In the genomic region with DNA sequence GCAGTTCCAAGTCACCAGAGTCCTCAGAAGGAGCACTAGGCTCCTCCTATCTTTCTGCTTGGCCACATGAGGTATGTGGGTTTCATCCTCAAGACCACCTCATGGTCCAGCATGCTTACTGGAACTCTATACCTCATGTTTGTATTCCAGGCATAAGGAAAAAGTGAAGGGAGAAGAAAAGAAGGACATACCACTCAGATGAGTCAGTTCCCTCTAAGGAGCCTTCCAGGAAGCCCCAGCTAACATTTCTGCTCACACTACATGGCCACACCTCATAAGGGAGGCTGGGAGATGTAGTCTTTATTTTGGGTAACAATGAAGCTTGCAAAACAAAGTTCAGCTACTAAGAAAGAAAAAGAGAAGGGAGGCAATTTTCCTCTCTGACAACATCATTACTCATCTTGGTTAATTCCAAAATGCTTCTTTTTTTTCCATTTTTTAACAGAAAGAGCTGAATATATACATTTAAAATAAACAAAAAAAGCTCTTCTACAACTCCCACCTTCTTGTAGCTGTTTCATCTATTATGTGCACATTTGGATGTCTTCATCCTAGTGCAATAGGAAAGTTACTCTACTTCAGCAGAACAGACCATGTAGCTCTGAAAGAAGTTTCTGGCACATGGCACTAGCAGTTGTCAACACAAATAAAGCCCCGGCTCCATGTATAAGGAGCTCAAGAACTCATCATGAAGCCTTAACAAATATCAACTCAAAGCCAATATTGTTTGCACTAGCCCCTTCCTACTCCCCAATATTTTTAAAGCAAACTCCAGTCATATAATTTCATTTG, we compare ENCODE assay signal across 9 cellular contexts.
DNase-seq lines count a peak whose midpoint lies in the region; ATAC-seq and TF ChIP-seq lines count a peak whose summit lies in the region.
"Had no signal": no experiment of that assay in that cellular context is flagged by ENCODE, and none has a peak within 500 bp of the region (broad histone marks: within the 10 kb centered on the region; RNA-seq: fewer than 3 reads in every experiment).

No MANE protein-coding gene starts in this region.

- no peaks in the 10 kb centered on the region for H3K4me1 Mint-ChIP-seq in activated CD4-positive, alpha-beta memory T cell treated with anti-CD3 and anti-CD28 coated beads, Interleukin-2, amount 10 ng/mL, durations not matched to agents 7 days and 5 days

- peaks cover 33% of the 10 kb centered on the region for H3K4me1 ChIP-seq in RWPE2 (ENCODE audit: insufficient read depth, poor library complexity, severe bottlenecking)
- peaks cover 15 to 36% (median 29%) of the 10 kb centered on the region in 3 donors for H3K4me1 ChIP-seq in skeletal muscle tissue (ENCODE audit: control insufficient read depth in 3 of 3, insufficient read depth in 3 of 3, low read length in 3 of 3)

- H3K9me3 Mint-ChIP-seq in activated CD4-positive, alpha-beta memory T cell treated with anti-CD3 and anti-CD28 coated beads, Interleukin-2, amount 10 ng/mL, durations not matched to agents 7 days and 5 days: no peaks in the 10 kb centered on the region

- POLR2A ChIA-PET in activated CD4-positive, alpha-beta memory T cell treated with anti-CD3 and anti-CD28 coated beads, Interleukin-2, amount 10 ng/mL, durations not matched to agents 7 days and 5 days (lab: Charles Lee): no interaction called here

- DNase-seq in HFF-Myc (ENCODE audit: extremely low read depth, low read depth): peak; percentile 98
- peak; percentile 73 for DNase-seq in RWPE2 (ENCODE audit: low spot score)
- peak; percentile 98 for DNase-seq in fibroblast of the aortic adventitia (ENCODE audit: low read depth)
- DNase-seq in ureter (ENCODE audit: low spot score): no peak
- no peak for DNase-seq in activated CD4-positive, alpha-beta memory T cell treated with anti-CD3 and anti-CD28 coated beads, Interleukin-2, amount 10 ng/mL, durations not matched to agents 7 days and 5 days
- DNase-seq: activated CD4-positive, alpha-beta memory T cell treated with anti-CD3 and anti-CD28 coated beads for 36 hours; NCI-H2171 treated with DMSO at 0.1 percent for 48 hours had no signal

- H3K4me3 Mint-ChIP-seq in activated CD4-positive, alpha-beta memory T cell treated with anti-CD3 and anti-CD28 coated beads, Interleukin-2, amount 10 ng/mL, durations not matched to agents 7 days and 5 days: no peak overlapping the region
- H3K4me3 Mint-ChIP-seq: activated CD4-positive, alpha-beta memory T cell treated with anti-CD3 and anti-CD28 coated beads for 36 hours had no signal

- CTCF ChIA-PET in activated CD4-positive, alpha-beta memory T cell treated with anti-CD3 and anti-CD28 coated beads, Interleukin-2, amount 10 ng/mL, durations not matched to agents 7 days and 5 days (lab: Charles Lee): no interaction called here

- H3K27ac ChIP-seq in RWPE2 (ENCODE audit: poor library complexity, severe bottlenecking): peak overlapping the region; percentile 39
- peak overlapping the region; percentile 3 for H3K27ac ChIP-seq in skeletal muscle tissue (ENCODE audit: low read depth, low read length)

- H3K36me3 ChIP-seq in RWPE2 (ENCODE audit: low read depth) (no peaks in the 10 kb centered on the region), skeletal muscle tissue (ENCODE audit: control insufficient read depth in 3 of 3, insufficient read depth in 3 of 3, low read length in 3 of 3) (no peaks in the 10 kb centered on the region)

- no peak for TF ChIP-seq CTCF in HFF-Myc (IDR thresholded peaks at IDR 0.05; ENCODE audit: low read depth, low read length, missing control alignments)
- TF ChIP-seq CTCF in RWPE2 (IDR thresholded peaks at IDR 0.05; ENCODE audit: poor library complexity, severe bottlenecking): no peak
- no peak for TF ChIP-seq CTCF in fibroblast of the aortic adventitia (IDR thresholded peaks at IDR 0.05; ENCODE audit: insufficient read depth, low read length)

- no peak overlapping the region for H3K9ac ChIP-seq in skeletal muscle tissue (ENCODE audit: low read depth in 1 of 3, low read length in 3 of 3)

- H3K4me3 ChIP-seq in HFF-Myc (replicated peaks; ENCODE audit: low read depth, low read length) (no peak overlapping the region), RWPE2 (ENCODE audit: severe bottlenecking) (no peak overlapping the region), fibroblast of the aortic adventitia (ENCODE audit: low read depth, low read length) (no peak overlapping the region), skeletal muscle tissue (ENCODE audit: low read length in 3 of 3) (no peak overlapping the region)

- H3K36me3 Mint-ChIP-seq in activated CD4-positive, alpha-beta memory T cell treated with anti-CD3 and anti-CD28 coated beads, Interleukin-2, amount 10 ng/mL, durations not matched to agents 7 days and 5 days (ENCODE audit: low read depth): no peaks in the 10 kb centered on the region
- H3K36me3 Mint-ChIP-seq: activated CD4-positive, alpha-beta memory T cell treated with anti-CD3 and anti-CD28 coated beads for 36 hours had no signal

- ATAC-seq in RWPE2 (ENCODE audit: low read depth) (peak; percentile 97), HG02981 (IDR thresholded peaks at IDR 0.05; ENCODE audit: unreplicated experiment) (no peak)

- H3K27me3 Mint-ChIP-seq in activated CD4-positive, alpha-beta memory T cell treated with anti-CD3 and anti-CD28 coated beads, Interleukin-2, amount 10 ng/mL, durations not matched to agents 7 days and 5 days: peaks cover 15% of the 10 kb centered on the region

- no peak overlapping the region for H3K27ac Mint-ChIP-seq in activated CD4-positive, alpha-beta memory T cell treated with anti-CD3 and anti-CD28 coated beads, Interleukin-2, amount 10 ng/mL, durations not matched to agents 7 days and 5 days
- H3K27ac Mint-ChIP-seq: activated CD4-positive, alpha-beta memory T cell treated with anti-CD3 and anti-CD28 coated beads for 36 hours had no signal

- H3K9me3 ChIP-seq in RWPE2 (ENCODE audit: severe bottlenecking) (no peaks in the 10 kb centered on the region), skeletal muscle tissue (ENCODE audit: control insufficient read depth in 3 of 3, low read length in 3 of 3) (no peaks in the 10 kb centered on the region)

- H3K27me3 ChIP-seq in RWPE2 (ENCODE audit: insufficient read depth, poor library complexity, severe bottlenecking) (no peaks in the 10 kb centered on the region), skeletal muscle tissue (ENCODE audit: control insufficient read depth in 3 of 3, insufficient read depth in 3 of 3, low read length in 3 of 3) (no peaks in the 10 kb centered on the region)

Comparison
In these comparisons a context has a peak if more than half of its experiments do, and no peak if none do; other contexts are left out.
1. DNase-seq: peak in HFF-Myc (single experiment), RWPE2 (single experiment) and fibroblast of the aortic adventitia (single experiment); none in ureter (single experiment) and activated CD4-positive, alpha-beta memory T cell treated with anti-CD3 and anti-CD28 coated beads, Interleukin-2, amount 10 ng/mL, durations not matched to agents 7 days and 5 days (single experiment).